ENCODE assay signal across 21 cellular contexts in the genomic region with DNA sequence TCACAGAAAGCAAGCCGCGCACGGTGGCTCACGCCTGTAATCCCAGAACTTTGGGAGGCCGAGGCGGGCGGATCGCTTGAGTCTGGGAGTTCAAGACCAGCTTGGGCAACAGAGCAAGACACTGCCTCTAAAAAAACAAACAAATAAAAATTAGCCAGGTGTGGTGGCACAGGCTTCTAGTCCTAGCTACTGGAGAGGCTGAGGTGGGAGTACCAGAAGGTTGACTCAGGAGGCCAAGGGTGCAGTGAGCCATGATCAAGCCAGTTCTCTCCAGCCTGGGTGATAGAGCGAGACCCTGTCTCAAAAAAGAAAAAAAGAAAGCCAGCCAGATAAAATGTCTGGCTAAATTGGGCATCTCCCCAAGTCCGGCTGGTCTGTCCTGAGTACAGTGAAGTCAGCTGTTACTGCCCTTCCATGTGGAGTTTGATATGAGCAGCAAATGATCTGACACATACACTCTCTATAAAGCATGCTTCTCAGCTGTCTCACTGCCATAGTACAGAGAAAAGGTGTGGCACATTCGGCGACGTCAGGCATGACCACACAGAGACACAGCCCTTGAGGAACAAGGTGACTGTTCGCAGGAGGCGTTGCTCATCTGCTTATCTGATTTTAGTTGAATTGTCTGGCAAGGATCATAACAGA. TPM values are rescaled to one million over a fixed set of nuclear protein-coding genes. Genes with fewer than 3 reads are reported as not detected.
DNase-seq lines count a peak whose midpoint lies in the region; ATAC-seq, FAIRE-seq and TF ChIP-seq lines count a peak whose summit lies in the region.
"Had no signal": no experiment of that assay in that cellular context is flagged by ENCODE, and none has a peak within 500 bp of the region (broad histone marks: within the 10 kb centered on the region; RNA-seq: fewer than 3 reads in every experiment).

No MANE protein-coding gene starts in this region.

- H3K4me1 Mint-ChIP-seq in CD4-positive, alpha-beta T cell (ENCODE audit: low read depth): peaks cover 7% of the 10 kb centered on the region

- H3K4me1 ChIP-seq in Loucy (ENCODE audit: insufficient read depth, low read length, poor library complexity, severe bottlenecking): peaks cover 39% of the 10 kb centered on the region
- H3K4me1 ChIP-seq: gastrocnemius medialis had no signal

- peaks cover 49% of the 10 kb centered on the region for H3K36me3 Mint-ChIP-seq in CD4-positive, alpha-beta T cell (ENCODE audit: low read depth)

- H3K9me2 ChIP-seq in Loucy (replicated peaks; ENCODE audit: low read depth, low read length): no peaks in the 10 kb centered on the region

- FAIRE-seq in bronchial epithelial cell (lab: Jason Lieb, UNC): no peak

- DNase-seq in CD4-positive, alpha-beta T cell: no peak
- DNase-seq in bronchial epithelial cell (ENCODE audit: low read depth) (peak; percentile 60), myocyte (ENCODE audit: low read depth) (peak; percentile 77), GM13977 (ENCODE audit: low spot score) (no peak), sciatic nerve (ENCODE audit: low spot score) (no peak), NOMO-1 (lab: John Stamatoyannopoulos, UW; ENCODE audit: unreplicated experiment in 2 of 2) (no peak)
- DNase-seq: activated CD4-positive, alpha-beta T cell treated with anti-CD3 and anti-CD28 coated beads, Interleukin-2, amount 50 U/mL, for 1 hour; activated CD8-positive, alpha-beta memory T cell treated with anti-CD3 and anti-CD28 coated beads, Interleukin-2, amount 50 U/mL, for 48 hours; aorta; COR-L47; gastrocnemius medialis; left lung; MG63; NCI-H187; NCI-H2227 treated with DMSO at 0.1 percent for 48 hours; stimulated activated CD4-positive, alpha-beta T cell treated with anti-CD3 and anti-CD28 coated beads, Interleukin-4, amount 100 ng/mL, for 1 hour; substantia nigra had no signal

- no peaks in the 10 kb centered on the region for H3K9me3 Mint-ChIP-seq in CD4-positive, alpha-beta T cell

- no peaks in the 10 kb centered on the region for H3K27me3 ChIP-seq in CD4-positive, alpha-beta T cell (ENCODE audit: control insufficient read depth, insufficient read depth, low read length)
- H3K27me3 ChIP-seq in Loucy (ENCODE audit: insufficient read depth, low read length, poor library complexity, severe bottlenecking) (no peaks in the 10 kb centered on the region), bronchial epithelial cell (ENCODE audit: control insufficient read depth, insufficient read depth, low read length) (no peaks in the 10 kb centered on the region)
- H3K27me3 ChIP-seq: gastrocnemius medialis, left lung, MG63 had no signal

- H3K9ac ChIP-seq in Loucy (ENCODE audit: low read depth, low read length, poor library complexity, severe bottlenecking): peak overlapping the region; percentile 60
- H3K9ac ChIP-seq: parathyroid adenoma had no signal

- peaks cover 50% of the 10 kb centered on the region for H3K79me2 ChIP-seq in Loucy (ENCODE audit: insufficient read depth, low read length)
- H3K79me2 ChIP-seq: parathyroid adenoma had no signal

- no peak overlapping the region for H2AFZ ChIP-seq in Loucy (ENCODE audit: low read length)
- H2AFZ ChIP-seq: parathyroid adenoma had no signal

- no peak for TF ChIP-seq CTCF in CD4-positive, alpha-beta T cell (IDR thresholded peaks at IDR 0.05)
- TF ChIP-seq CTCF in Loucy (conservative IDR thresholded peaks at IDR 0.05; ENCODE audit: low read length) (no peak), bronchial epithelial cell (IDR thresholded peaks at IDR 0.05; ENCODE audit: insufficient read depth, low read length, severe bottlenecking) (no peak), GM13977 (IDR thresholded peaks at IDR 0.05; ENCODE audit: extremely low read depth, insufficient read depth, missing control alignments) (no peak)

- H4K20me1 ChIP-seq in Loucy (ENCODE audit: insufficient read depth, low read length, poor library complexity, severe bottlenecking): no peaks in the 10 kb centered on the region

- no peak overlapping the region for H3K27ac Mint-ChIP-seq in CD4-positive, alpha-beta T cell

- in situ Hi-C loops in GM13977 (cut with MboI; ENCODE audit: low pct_unique_long_range_greater_than_20kb, low sequenced_read_pairs, unreplicated experiment): no loop called here

- no peak overlapping the region for H3K27ac ChIP-seq in CD4-positive, alpha-beta T cell (ENCODE audit: low read depth, low read length)
- H3K27ac ChIP-seq: gastrocnemius medialis, left lung, parathyroid adenoma, skin epidermis had no signal

- no peaks in the 10 kb centered on the region for H3K9me3 ChIP-seq in CD4-positive, alpha-beta T cell (ENCODE audit: control insufficient read depth, low read length)
- no peaks in the 10 kb centered on the region for H3K9me3 ChIP-seq in Loucy (ENCODE audit: insufficient read depth, low read depth, low read length)
- H3K9me3 ChIP-seq: gastrocnemius medialis, left lung, MG63 had no signal

- no peak overlapping the region for H3K4me3 ChIP-seq in Loucy (ENCODE audit: low read length, poor library complexity, severe bottlenecking)
- H3K4me3 ChIP-seq in bronchial epithelial cell (ENCODE audit: low read depth, low read length): no peak overlapping the region
- H3K4me3 ChIP-seq: gastrocnemius medialis, left lung, MG63, skin epidermis had no signal

- CTCF ChIA-PET in CD4-positive, alpha-beta T cell (lab: Charles Lee): no interaction called here

- H3K4me3 Mint-ChIP-seq in CD4-positive, alpha-beta T cell: no peak overlapping the region

- POLR2A ChIA-PET in CD4-positive, alpha-beta T cell (lab: Charles Lee): no interaction called here

- H3K4me2 ChIP-seq in Loucy (ENCODE audit: low read depth, low read length, poor library complexity, severe bottlenecking): no peak overlapping the region

- H3K36me3 ChIP-seq in Loucy (ENCODE audit: insufficient read depth, low read length) (peaks cover 46% of the 10 kb centered on the region; the same call in 1 of the 2 replicates), bronchial epithelial cell (ENCODE audit: control insufficient read depth, insufficient read depth, low read length) (no peaks in the 10 kb centered on the region)
- H3K36me3 ChIP-seq: gastrocnemius medialis, MG63 had no signal

- ATAC-seq in CD4-positive, alpha-beta T cell (ENCODE audit: poor library complexity): peak; percentile 26
- ATAC-seq in HG03039 (IDR thresholded peaks at IDR 0.05; ENCODE audit: unreplicated experiment) (no peak), sciatic nerve (no peak)
- ATAC-seq: gastrocnemius medialis had no signal

- H3F3A ChIP-seq in Loucy (ENCODE audit: low read depth): peaks cover 3% of the 10 kb centered on the region; the same call in 1 of the 2 replicates

- intact Hi-C loops in CD4-positive, alpha-beta T cell (cut with DNase I, micrococcal nuclease): no loop called here
- intact Hi-C loops in sciatic nerve (cut with DNase I): no loop called here

- H3K27me3 Mint-ChIP-seq in CD4-positive, alpha-beta T cell: no peaks in the 10 kb centered on the region

RNA-seq across cellular contexts. Expression of a gene that starts 13.0 kb away (rescaled TPM):
- 10 to 100 TPM; 35.3 to 36.4 TPM for total RNA-seq in CD4-positive, alpha-beta T cell
- 0.53 and 1.0 TPM in 2 replicates for total RNA-seq in bronchial epithelial cell
- 0.16 and 0.37 TPM in 2 replicates for total RNA-seq in myocyte
- polyA plus RNA-seq in myocyte (2012): 0.29 TPM
- 22.3 TPM for total RNA-seq in sciatic nerve

Comparison
In these comparisons a context has a peak if more than half of its experiments do, and no peak if none do; other contexts are left out.
1. DNase-seq: peak in bronchial epithelial cell (single experiment) and myocyte (single experiment); none in CD4-positive, alpha-beta T cell (0 of 10), GM13977 (single experiment), sciatic nerve (single experiment) and NOMO-1 (0 of 2).
2. RNA of a gene that starts 13.0 kb away (total RNA-seq): 35.3 to 36.4 TPM in CD4-positive, alpha-beta T cell and 22.3 TPM in sciatic nerve (single experiment); 0.53 to 1.0 TPM in bronchial epithelial cell and 0.16 to 0.37 TPM in myocyte; every median in the first group is over 10 times any median in the second.